10 cellular contexts compared by ENCODE assay signal in the genomic region with DNA sequence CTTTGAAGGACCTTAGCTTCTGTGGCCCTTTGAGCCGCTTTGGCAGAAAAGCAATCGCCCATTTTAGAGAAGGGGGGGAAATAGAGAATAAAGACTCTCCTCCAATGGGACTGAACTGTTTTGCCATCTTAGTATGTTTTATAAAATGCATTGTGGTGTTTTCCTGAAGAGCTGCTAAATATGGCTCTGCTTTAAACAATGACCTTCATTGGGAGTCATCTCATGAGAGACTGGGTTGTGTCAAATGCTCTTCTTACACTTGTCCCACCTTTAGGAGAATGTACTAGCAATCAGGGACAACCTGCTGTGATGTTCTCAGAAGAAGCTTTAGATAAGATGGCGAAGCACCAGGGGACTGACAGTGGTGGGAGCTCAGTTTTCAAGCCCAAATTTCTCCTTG.
DNase-seq lines count a peak whose midpoint lies in the region; ATAC-seq and TF ChIP-seq lines count a peak whose summit lies in the region.
"Had no signal": no experiment of that assay in that cellular context is flagged by ENCODE, and none has a peak within 500 bp of the region (broad histone marks: within the 10 kb centered on the region; RNA-seq: fewer than 3 reads in every experiment).

No MANE protein-coding gene starts in this region.

- H3K4me3 Mint-ChIP-seq in Caco-2 (ENCODE audit: unreplicated experiment), result peak overlapping the region; percentile 33
- H3K4me3 Mint-ChIP-seq in chondrocyte (ENCODE audit: unreplicated experiment), result peak overlapping the region; percentile 74
- H3K4me3 Mint-ChIP-seq in nephron, result peak overlapping the region; percentile 76 to 83 (median 80)
- H3K4me3 Mint-ChIP-seq in activated CD4-positive, alpha-beta T cell treated with anti-CD3 and anti-CD28 coated beads for 36 hours, result no peak overlapping the region

- CTCF ChIA-PET in Caco-2 (lab: Charles Lee), result no interaction called here
- CTCF ChIA-PET in activated CD4-positive, alpha-beta T cell treated with anti-CD3 and anti-CD28 coated beads for 36 hours (lab: Charles Lee), result no interaction called here

- peak overlapping the region; percentile 95 for H2AFZ ChIP-seq in KMS-11 (ENCODE audit: low read depth)

- H3K9ac ChIP-seq in KMS-11, result peak overlapping the region; percentile 49; the same call in 1 of the 2 replicates

- H3K27me3 Mint-ChIP-seq in Caco-2 (ENCODE audit: insufficient read depth, unreplicated experiment) (peaks cover 8% of the 10 kb centered on the region), chondrocyte (ENCODE audit: low read depth) (no peaks in the 10 kb centered on the region), nephron (ENCODE audit: low read depth) (peaks cover 9% of the 10 kb centered on the region)
- H3K27me3 Mint-ChIP-seq in activated CD4-positive, alpha-beta T cell treated with anti-CD3 and anti-CD28 coated beads for 36 hours, result peaks cover 26% of the 10 kb centered on the region

- no peak overlapping the region for H3K4me3 ChIP-seq in Caco-2 (ENCODE audit: low read depth, low read length)
- no peak overlapping the region for H3K4me3 ChIP-seq in KMS-11 (IDR thresholded peaks at IDR 0.05; ENCODE audit: insufficient read depth, low read depth, low read length)

- intact Hi-C loops in Caco-2 (cut with micrococcal nuclease; ENCODE audit: unreplicated experiment), result no loop called here
- intact Hi-C loops in activated CD4-positive, alpha-beta T cell treated with anti-CD3 and anti-CD28 coated beads for 36 hours (cut with DNase I, micrococcal nuclease), result loop anchor here in 1 of 2 experiments (10.0 kb wide), 1 partner anchor 420 kb away; the partner anchor contains the start of gene POU3F3

- POLR2A ChIA-PET in Caco-2 (lab: Charles Lee), result no interaction called here
- POLR2A ChIA-PET in activated CD4-positive, alpha-beta T cell treated with anti-CD3 and anti-CD28 coated beads for 36 hours (lab: Charles Lee), result no interaction called here

- H3K27ac Mint-ChIP-seq in Caco-2 (ENCODE audit: unreplicated experiment), result no peak overlapping the region
- no peak overlapping the region for H3K27ac Mint-ChIP-seq in chondrocyte (ENCODE audit: unreplicated experiment)
- peak overlapping the region; percentile 79 to 93 (median 91) for H3K27ac Mint-ChIP-seq in nephron
- no peak overlapping the region for H3K27ac Mint-ChIP-seq in activated CD4-positive, alpha-beta T cell treated with anti-CD3 and anti-CD28 coated beads for 36 hours

- no peak for TF ChIP-seq CTCF in Caco-2 (IDR thresholded peaks at IDR 0.05; ENCODE audit: insufficient read depth in 1 of 2, low read depth in 1 of 2, low read length in 1 of 2, severe bottlenecking in 1 of 2, unreplicated experiment in 1 of 2)
- no peak for TF ChIP-seq CTCF in KMS-11 (conservative IDR thresholded peaks at IDR 0.05; ENCODE audit: low read depth, low read length)
- no peak for TF ChIP-seq CTCF in chondrocyte (IDR thresholded peaks at IDR 0.05)
- TF ChIP-seq CTCF in nephron (IDR thresholded peaks at IDR 0.05; ENCODE audit: unreplicated experiment in 3 of 3), result no peak

- H3K4me2 ChIP-seq in KMS-11, result peak overlapping the region; percentile 74

- H3K4me1 Mint-ChIP-seq in Caco-2 (ENCODE audit: low read depth, unreplicated experiment), result no peaks in the 10 kb centered on the region
- H3K4me1 Mint-ChIP-seq in chondrocyte (ENCODE audit: low read depth), result peaks cover 7% of the 10 kb centered on the region
- H3K4me1 Mint-ChIP-seq in nephron, result peaks cover 32% of the 10 kb centered on the region
- H3K4me1 Mint-ChIP-seq in activated CD4-positive, alpha-beta T cell treated with anti-CD3 and anti-CD28 coated beads for 36 hours, result peaks cover 7% of the 10 kb centered on the region

- H3K36me3 ChIP-seq in Caco-2 (ENCODE audit: control insufficient read depth, insufficient read depth, low read length) (no peaks in the 10 kb centered on the region), KMS-11 (ENCODE audit: insufficient read depth) (no peaks in the 10 kb centered on the region)
- H3K36me3 ChIP-seq: thyroid gland had no signal

- no peaks in the 10 kb centered on the region for H3K9me3 ChIP-seq in Caco-2
- H3K9me3 ChIP-seq: thyroid gland had no signal

- H3K36me3 Mint-ChIP-seq in Caco-2 (ENCODE audit: insufficient read depth, unreplicated experiment) (no peaks in the 10 kb centered on the region), chondrocyte (ENCODE audit: low read depth) (no peaks in the 10 kb centered on the region), nephron (ENCODE audit: low read depth) (no peaks in the 10 kb centered on the region)
- no peaks in the 10 kb centered on the region for H3K36me3 Mint-ChIP-seq in activated CD4-positive, alpha-beta T cell treated with anti-CD3 and anti-CD28 coated beads for 36 hours (ENCODE audit: low read depth)

- no peaks in the 10 kb centered on the region for H3K79me2 ChIP-seq in KMS-11 (ENCODE audit: insufficient read depth, low read depth)

- no peak for DNase-seq in Caco-2
- DNase-seq in chondrocyte (ENCODE audit: low spot score), result no peak
- DNase-seq in NCI-H524 (lab: John Stamatoyannopoulos, UW), result no peak
- no peak for DNase-seq in T1000 (lab: John Stamatoyannopoulos, UW)
- no peak for DNase-seq in activated CD4-positive, alpha-beta T cell treated with anti-CD3 and anti-CD28 coated beads for 36 hours

- BruUV-seq in Caco-2 (replicated peaks; lab: Mats Ljungman, UMichigan), result no TSS peak

- ATAC-seq in HG02610 (IDR thresholded peaks at IDR 0.05; ENCODE audit: unreplicated experiment), result no peak
- no peak for ATAC-seq in activated CD4-positive, alpha-beta T cell treated with anti-CD3 and anti-CD28 coated beads for 36 hours
- ATAC-seq: Panc1 had no signal

- H4K20me1 ChIP-seq in KMS-11 (ENCODE audit: insufficient read depth), result no peaks in the 10 kb centered on the region

- H3K9me3 Mint-ChIP-seq in Caco-2 (ENCODE audit: unreplicated experiment) (no peaks in the 10 kb centered on the region), chondrocyte (ENCODE audit: low read depth) (no peaks in the 10 kb centered on the region), nephron (no peaks in the 10 kb centered on the region)
- no peaks in the 10 kb centered on the region for H3K9me3 Mint-ChIP-seq in activated CD4-positive, alpha-beta T cell treated with anti-CD3 and anti-CD28 coated beads for 36 hours (ENCODE audit: low read depth)

- no peaks in the 10 kb centered on the region for H3K4me1 ChIP-seq in Caco-2
- peaks cover 13% of the 10 kb centered on the region for H3K4me1 ChIP-seq in KMS-11 (ENCODE audit: low read depth, poor library complexity, severe bottlenecking)
- H3K4me1 ChIP-seq: thyroid gland had no signal

- peak overlapping the region; percentile 46; the same call in 1 of the 2 replicates for H3K27ac ChIP-seq in KMS-11
- H3K27ac ChIP-seq: thyroid gland had no signal

- H3K27me3 ChIP-seq in Caco-2 (replicated peaks; ENCODE audit: control insufficient read depth, insufficient read depth, low read length) (no peaks in the 10 kb centered on the region), KMS-11 (ENCODE audit: insufficient read depth, low read depth) (no peaks in the 10 kb centered on the region)
- H3K27me3 ChIP-seq: thyroid gland had no signal

Comparison
In these comparisons a context has a peak if more than half of its experiments do, and no peak if none do; other contexts are left out.
1. H3K27ac Mint-ChIP-seq: peak in nephron (3 of 3); none in Caco-2 (single experiment), chondrocyte (single experiment) and activated CD4-positive, alpha-beta T cell treated with anti-CD3 and anti-CD28 coated beads for 36 hours (single experiment).